Comparison of ENCODE assay signal across 31 cellular contexts in genomic region chr5:109784687-109785086, GRCh38.
"Had no signal": no experiment of that assay in that cellular context is flagged by ENCODE, and none has a peak within 500 bp of the region (broad histone marks: within the 10 kb centered on the region; RNA-seq: fewer than 3 reads in every experiment).

No MANE protein-coding gene starts in this region.

- DNase-seq: activated B cell treated with CpG ODN at 0.5 μM for 24 hours; activated CD4-positive, alpha-beta T cell treated with anti-CD3 and anti-CD28 coated beads for 1 hour; activated CD4-positive, alpha-beta T cell treated with anti-CD3 and anti-CD28 coated beads, Interleukin-2, amount 10 ng/mL, durations not matched to agents 24 days and 14 days; activated CD4-positive, alpha-beta T cell treated with anti-CD3 and anti-CD28 coated beads, Interleukin-2, amount 50 U/mL, for 48 hours; activated CD8-positive, alpha-beta memory T cell treated with anti-CD3 and anti-CD28 coated beads, Interleukin-2, amount 10 ng/mL, durations not matched to agents 7 days and 5 days; activated effector memory CD4-positive, alpha-beta T cell treated with Interleukin-2 at 50 U/mL for 16 hours; activated naive CD4-positive, alpha-beta T cell; activated naive CD8-positive, alpha-beta T cell treated with anti-CD3 and anti-CD28 coated beads, Interleukin-2, amount 50 U/mL, for 24 hours; activated T-cell treated with anti-CD3 and anti-CD28 coated beads, Interleukin-2, amount 50 U/mL, for 24 hours; brain microvascular endothelial cell; MG63; MV-4-11; NCI-H1092 treated with DMSO at 0.1 percent for 48 hours; NCI-H1417 treated with DMSO at 0.1 percent for 48 hours; NCI-H1694; NCI-H2029; NCI-H2107; NCI-H2171 treated with DMSO at 0.1 percent for 48 hours; NCI-H345; NCI-H510A; NCI-H526 treated with DMSO at 0.1 percent for 48 hours; NCI-H82; PC-3; SHP77; T-cell; T-helper 2 cell; T1000 had no signal

- H3K4me2 ChIP-seq: KMS-11 had no signal

- H3K27me3 Mint-ChIP-seq: activated B cell treated with CpG ODN at 0.5 μM for 24 hours; activated CD4-positive, alpha-beta T cell treated with anti-CD3 and anti-CD28 coated beads, Interleukin-2, amount 10 ng/mL, durations not matched to agents 24 days and 14 days; activated CD8-positive, alpha-beta memory T cell treated with anti-CD3 and anti-CD28 coated beads, Interleukin-2, amount 10 ng/mL, durations not matched to agents 7 days and 5 days; activated naive CD8-positive, alpha-beta T cell treated with anti-CD3 and anti-CD28 coated beads, Interleukin-2, amount 50 U/mL, for 24 hours; activated T-cell treated with anti-CD3 and anti-CD28 coated beads, Interleukin-2, amount 50 U/mL, for 24 hours; T-cell had no signal

- H3K4me3 Mint-ChIP-seq: activated B cell treated with CpG ODN at 0.5 μM for 24 hours; activated CD4-positive, alpha-beta T cell treated with anti-CD3 and anti-CD28 coated beads, Interleukin-2, amount 10 ng/mL, durations not matched to agents 24 days and 14 days; activated CD8-positive, alpha-beta memory T cell treated with anti-CD3 and anti-CD28 coated beads, Interleukin-2, amount 10 ng/mL, durations not matched to agents 7 days and 5 days; activated naive CD8-positive, alpha-beta T cell treated with anti-CD3 and anti-CD28 coated beads, Interleukin-2, amount 50 U/mL, for 24 hours; activated T-cell treated with anti-CD3 and anti-CD28 coated beads, Interleukin-2, amount 50 U/mL, for 24 hours; activated T-helper 1 cell treated with anti-CD3 and anti-CD28 coated beads, Interleukin-12 subunit alpha, Interleukin-12 subunit beta, Interleukin-2, Interleukin-4 antibody, amounts not matched to agents 30 ng/mL and 10 ng/mL and 1 ng/mL, durations not matched to agents 14 hours and 24 hours and 36 hours; T-cell had no signal

- H3K4me3 ChIP-seq: MG63, SJSA1 had no signal

- H3K27me3 ChIP-seq: brain microvascular endothelial cell, MG63, SJSA1 had no signal

- H3K9me3 ChIP-seq: MG63, SJSA1 had no signal

- H3K4me1 ChIP-seq: SJSA1 had no signal

- H3K9me3 Mint-ChIP-seq: activated B cell treated with CpG ODN at 0.5 μM for 24 hours; activated CD4-positive, alpha-beta T cell treated with anti-CD3 and anti-CD28 coated beads, Interleukin-2, amount 10 ng/mL, durations not matched to agents 24 days and 14 days; activated naive CD4-positive, alpha-beta T cell treated with anti-CD3 and anti-CD28 coated beads, Interleukin-2, amount 50 U/mL, for 72 hours; activated naive CD8-positive, alpha-beta T cell treated with anti-CD3 and anti-CD28 coated beads, Interleukin-2, amount 50 U/mL, for 24 hours; activated T-cell treated with anti-CD3 and anti-CD28 coated beads, Interleukin-2, amount 50 U/mL, for 24 hours; activated T-helper 1 cell treated with anti-CD3 and anti-CD28 coated beads, Interleukin-12 subunit alpha, Interleukin-12 subunit beta, Interleukin-2, Interleukin-4 antibody, amounts not matched to agents 30 ng/mL and 10 ng/mL and 1 ng/mL, durations not matched to agents 14 hours and 24 hours and 36 hours; T-cell had no signal

- H3K27ac Mint-ChIP-seq: activated B cell treated with CpG ODN at 0.5 μM for 24 hours; activated CD4-positive, alpha-beta T cell treated with anti-CD3 and anti-CD28 coated beads, Interleukin-2, amount 10 ng/mL, durations not matched to agents 24 days and 14 days; activated CD8-positive, alpha-beta memory T cell treated with anti-CD3 and anti-CD28 coated beads, Interleukin-2, amount 10 ng/mL, durations not matched to agents 7 days and 5 days; activated naive CD4-positive, alpha-beta T cell treated with anti-CD3 and anti-CD28 coated beads, Interleukin-2, amount 50 U/mL, for 72 hours; activated naive CD8-positive, alpha-beta T cell treated with anti-CD3 and anti-CD28 coated beads, Interleukin-2, amount 50 U/mL, for 24 hours; activated T-cell treated with anti-CD3 and anti-CD28 coated beads, Interleukin-2, amount 50 U/mL, for 24 hours; activated T-helper 1 cell treated with anti-CD3 and anti-CD28 coated beads, Interleukin-12 subunit alpha, Interleukin-12 subunit beta, Interleukin-2, Interleukin-4 antibody, amounts not matched to agents 30 ng/mL and 10 ng/mL and 1 ng/mL, durations not matched to agents 14 hours and 24 hours and 36 hours; T-cell had no signal

- H3K4me1 Mint-ChIP-seq: activated B cell treated with CpG ODN at 0.5 μM for 24 hours had no signal

- H3K27ac ChIP-seq: brain microvascular endothelial cell, KMS-11, SJSA1 had no signal

- H3K9ac ChIP-seq: KMS-11 had no signal
